ENCODE assay signal across 9 cellular contexts in the genomic region with DNA sequence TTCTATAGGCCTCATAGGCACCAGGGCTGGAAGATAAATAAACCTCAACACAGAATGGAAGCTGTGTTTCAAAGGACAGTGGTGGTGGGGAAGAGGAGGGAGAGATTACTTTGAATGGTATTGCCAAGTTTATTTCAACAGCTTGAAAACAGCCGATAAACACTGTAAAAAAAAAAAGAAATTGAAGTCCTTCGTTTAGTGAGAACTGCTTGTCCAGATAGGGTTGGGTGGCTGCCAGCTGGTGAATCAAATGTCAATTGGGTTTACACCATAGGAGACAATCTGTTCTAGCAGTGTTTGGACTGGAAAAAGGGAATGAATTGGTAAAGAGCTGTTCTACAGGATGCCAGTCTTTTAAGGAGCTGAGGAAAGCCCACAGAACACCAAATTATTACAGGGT.
DNase-seq lines count a peak whose midpoint lies in the region; ATAC-seq and TF ChIP-seq lines count a peak whose summit lies in the region.
"Had no signal": no experiment of that assay in that cellular context is flagged by ENCODE, and none has a peak within 500 bp of the region (broad histone marks: within the 10 kb centered on the region; RNA-seq: fewer than 3 reads in every experiment).

No MANE protein-coding gene starts in this region.

- no peaks in the 10 kb centered on the region for H3K36me3 ChIP-seq in Karpas-422 (ENCODE audit: insufficient read depth, low read length)

- H3K4me3 ChIP-seq in Karpas-422 (ENCODE audit: low read length) = no peak overlapping the region
- H3K4me3 ChIP-seq in skeletal muscle cell (ENCODE audit: low read depth, low read length) = no peak overlapping the region
- H3K4me3 ChIP-seq: K562 had no signal

- no peaks in the 10 kb centered on the region for H3K79me2 ChIP-seq in Karpas-422 (ENCODE audit: low read length)

- CTCF ChIA-PET in HEK293T (lab: Yijun Ruan, JAX) = interaction anchor here (0.9 kb wide), 1 partner anchor 16 kb away, joined by 3 read pairs; no protein-coding TSS in a partner anchor

- no peaks in the 10 kb centered on the region for H3K27me3 ChIP-seq in Karpas-422 (ENCODE audit: low read length)

- no peak overlapping the region for H3K27ac ChIP-seq in Karpas-422 (ENCODE audit: low read length)

- H4K20me1 ChIP-seq in Karpas-422 (ENCODE audit: insufficient read depth, low read depth, low read length) = no peaks in the 10 kb centered on the region

- no peaks in the 10 kb centered on the region for H3K9me3 ChIP-seq in Karpas-422 (ENCODE audit: low read length)

- no peak overlapping the region for H3K4me2 ChIP-seq in Karpas-422 (ENCODE audit: low read depth, low read length, poor library complexity, severe bottlenecking)

- no peak for DNase-seq in Karpas-422
- DNase-seq in NCI-H345 treated with DMSO at 0.1 percent for 48 hours (lab: John Stamatoyannopoulos, UW; ENCODE audit: unreplicated experiment) = peak; percentile 32
- peak; percentile 11 for DNase-seq in globus pallidus (ENCODE audit: low spot score)
- DNase-seq in skeletal muscle cell (ENCODE audit: low read depth) = peak; percentile 62
- no peak for DNase-seq in HEK293T (ENCODE audit: extremely low spot score)
- DNase-seq: occipital lobe had no signal

- no peak overlapping the region for H3K9ac ChIP-seq in Karpas-422 (ENCODE audit: low read length)

- POLR2A ChIA-PET in HEK293T (lab: Yijun Ruan, JAX) = no interaction called here

- H3K9me2 ChIP-seq in Karpas-422 (replicated peaks; ENCODE audit: insufficient read depth, low read length) = no peaks in the 10 kb centered on the region

- ATAC-seq in HG03139 (IDR thresholded peaks at IDR 0.05; ENCODE audit: unreplicated experiment) = no peak
- ATAC-seq in GM21737 (IDR thresholded peaks at IDR 0.05; ENCODE audit: unreplicated experiment) = no peak
- ATAC-seq: K562 had no signal

- 0 out of 2 replicates have a peak overlapping the region, but pooled peaks have one; percentile 2 for H2AFZ ChIP-seq in Karpas-422 (ENCODE audit: low read length)

- 0 out of 2 replicates have a peak, but pooled peaks cover 2% of the 10 kb centered on the region for H3K4me1 ChIP-seq in Karpas-422 (ENCODE audit: low read length)

TF ChIP-seq in HEK293T, 16 proteins besides CTCF, POLR2A, EP300 and RAD21:
- TF ChIP-seq TARDBP (IDR thresholded peaks at IDR 0.05) (no peak), SP1 (IDR thresholded peaks at IDR 0.05) (no peak), SUZ12 (IDR thresholded peaks at IDR 0.05) (no peak), CTBP1 (IDR thresholded peaks at IDR 0.05; ENCODE audit: borderline replicate concordance) (no peak), ELF4 (IDR thresholded peaks at IDR 0.05) (no peak), FOXM1 (IDR thresholded peaks at IDR 0.05; ENCODE audit: borderline replicate concordance) (no peak)

Comparison
In these comparisons a context has a peak if more than half of its experiments do, and no peak if none do; other contexts are left out.
1. DNase-seq: peak in NCI-H345 treated with DMSO at 0.1 percent for 48 hours (single experiment), globus pallidus (single experiment) and skeletal muscle cell (single experiment); none in Karpas-422 (single experiment) and HEK293T (single experiment).